Comparison of ENCODE assay signal across 10 cellular contexts in genomic region chr1:231691618-231692259, GRCh38.
A peak's percentile ranks its signal among the peaks of the same experiment; 100 is the strongest.
DNase-seq lines count a peak whose midpoint lies in the region; ATAC-seq and TF ChIP-seq lines count a peak whose summit lies in the region.
"Had no signal": no experiment of that assay in that cellular context is flagged by ENCODE, and none has a peak within 500 bp of the region (broad histone marks: within the 10 kb centered on the region; RNA-seq: fewer than 3 reads in every experiment).

No MANE protein-coding gene starts in this region.

- H3K9me3 ChIP-seq in SJSA1 (replicated peaks) (no peaks in the 10 kb centered on the region; the same call in 1 of the 2 replicates), gastroesophageal sphincter (no peaks in the 10 kb centered on the region)

- no peaks in the 10 kb centered on the region for H3K27me3 ChIP-seq in SJSA1 (replicated peaks)
- no peaks in the 10 kb centered on the region for H3K27me3 ChIP-seq in gastroesophageal sphincter

- intact Hi-C loops in activated CD4-positive, alpha-beta T cell treated with anti-CD3 and anti-CD28 coated beads, Interleukin-2, amount 10 ng/mL, durations not matched to agents 24 days and 14 days (cut with micrococcal nuclease) = no loop called here

- H3K36me3 ChIP-seq in SJSA1 = no peaks in the 10 kb centered on the region
- peaks cover 0 to 4% of the 10 kb centered on the region in 2 donors for H3K36me3 ChIP-seq in gastroesophageal sphincter

- H3K9me3 Mint-ChIP-seq in activated CD4-positive, alpha-beta T cell treated with anti-CD3 and anti-CD28 coated beads, Interleukin-2, amount 10 ng/mL, durations not matched to agents 24 days and 14 days = peaks cover 6% of the 10 kb centered on the region
- H3K9me3 Mint-ChIP-seq: activated naive CD4-positive, alpha-beta T cell treated with anti-CD3 and anti-CD28 coated beads, Interleukin-2, amount 50 U/mL, for 24 hours had no signal

- peaks cover 4% of the 10 kb centered on the region for H3K36me3 Mint-ChIP-seq in activated CD4-positive, alpha-beta T cell treated with anti-CD3 and anti-CD28 coated beads, Interleukin-2, amount 10 ng/mL, durations not matched to agents 24 days and 14 days (ENCODE audit: low read depth)

- H3K27ac ChIP-seq in SJSA1 (no peak overlapping the region), gastroesophageal sphincter (no peak overlapping the region)

- no peak overlapping the region for H3K4me3 Mint-ChIP-seq in activated CD4-positive, alpha-beta T cell treated with anti-CD3 and anti-CD28 coated beads, Interleukin-2, amount 10 ng/mL, durations not matched to agents 24 days and 14 days
- H3K4me3 Mint-ChIP-seq: activated naive CD4-positive, alpha-beta T cell treated with anti-CD3 and anti-CD28 coated beads, Interleukin-2, amount 50 U/mL, for 24 hours had no signal

- TF ChIP-seq CTCF in GM12872 (IDR thresholded peaks at IDR 0.05; ENCODE audit: insufficient read depth, low read depth, low read length) = peak; percentile 40; the same call in 2 of the 3 replicates
- TF ChIP-seq CTCF in gastroesophageal sphincter (IDR thresholded peaks at IDR 0.05) = peak in 3 of 4 experiments; percentile 26 to 66 (median 38)

- DNase-seq in SJSA1 (ENCODE audit: low read depth in 1 of 2, low spot score in 2 of 2) (peak; percentile 59 to 69), renal cortical epithelial cell (ENCODE audit: low read depth) (peak; percentile 5), T-helper 2 cell (no peak), DMS153 (lab: John Stamatoyannopoulos, UW) (no peak)
- no peak for DNase-seq in activated CD4-positive, alpha-beta T cell treated with anti-CD3 and anti-CD28 coated beads, Interleukin-2, amount 10 ng/mL, durations not matched to agents 24 days and 14 days
- DNase-seq: NCI-H2227 treated with DMSO at 0.1 percent for 48 hours had no signal

- no peak for TF ChIP-seq EP300 in gastroesophageal sphincter (IDR thresholded peaks at IDR 0.05)

- peak; percentile 48 for ATAC-seq in gastroesophageal sphincter
- ATAC-seq in GM21390 (IDR thresholded peaks at IDR 0.05; ENCODE audit: unreplicated experiment) = no peak

- H3K4me1 ChIP-seq in SJSA1 (replicated peaks) (no peaks in the 10 kb centered on the region; the same call in 1 of the 2 replicates), gastroesophageal sphincter (peaks cover 0 to 34% (median 8%) of the 10 kb centered on the region in 3 donors)

- 59 to 70% methylated on average over 11 to 12 of the region's 17 CpGs for WGBS in gastroesophageal sphincter (ENCODE audit: low coverage in 1 of 2), 2 donors

- no peaks in the 10 kb centered on the region for H3K27me3 Mint-ChIP-seq in activated CD4-positive, alpha-beta T cell treated with anti-CD3 and anti-CD28 coated beads, Interleukin-2, amount 10 ng/mL, durations not matched to agents 24 days and 14 days
- H3K27me3 Mint-ChIP-seq: activated naive CD4-positive, alpha-beta T cell treated with anti-CD3 and anti-CD28 coated beads, Interleukin-2, amount 50 U/mL, for 24 hours had no signal

- peaks cover 3% of the 10 kb centered on the region for H3K4me1 Mint-ChIP-seq in activated CD4-positive, alpha-beta T cell treated with anti-CD3 and anti-CD28 coated beads, Interleukin-2, amount 10 ng/mL, durations not matched to agents 24 days and 14 days

- TF ChIP-seq POLR2A in gastroesophageal sphincter (IDR thresholded peaks at IDR 0.05) = no peak

- no peak overlapping the region for H3K4me3 ChIP-seq in SJSA1
- H3K4me3 ChIP-seq in gastroesophageal sphincter = no peak overlapping the region

- H3K27ac Mint-ChIP-seq in activated CD4-positive, alpha-beta T cell treated with anti-CD3 and anti-CD28 coated beads, Interleukin-2, amount 10 ng/mL, durations not matched to agents 24 days and 14 days = no peak overlapping the region
- H3K27ac Mint-ChIP-seq: activated naive CD4-positive, alpha-beta T cell treated with anti-CD3 and anti-CD28 coated beads, Interleukin-2, amount 50 U/mL, for 24 hours had no signal

Comparison
In these comparisons a context has a peak if more than half of its experiments do, and no peak if none do; other contexts are left out.
1. DNase-seq: peak in SJSA1 (2 of 2) and renal cortical epithelial cell (single experiment); none in T-helper 2 cell (0 of 5), activated CD4-positive, alpha-beta T cell treated with anti-CD3 and anti-CD28 coated beads, Interleukin-2, amount 10 ng/mL, durations not matched to agents 24 days and 14 days (single experiment) and DMS153 (single experiment).